In the genomic region with DNA sequence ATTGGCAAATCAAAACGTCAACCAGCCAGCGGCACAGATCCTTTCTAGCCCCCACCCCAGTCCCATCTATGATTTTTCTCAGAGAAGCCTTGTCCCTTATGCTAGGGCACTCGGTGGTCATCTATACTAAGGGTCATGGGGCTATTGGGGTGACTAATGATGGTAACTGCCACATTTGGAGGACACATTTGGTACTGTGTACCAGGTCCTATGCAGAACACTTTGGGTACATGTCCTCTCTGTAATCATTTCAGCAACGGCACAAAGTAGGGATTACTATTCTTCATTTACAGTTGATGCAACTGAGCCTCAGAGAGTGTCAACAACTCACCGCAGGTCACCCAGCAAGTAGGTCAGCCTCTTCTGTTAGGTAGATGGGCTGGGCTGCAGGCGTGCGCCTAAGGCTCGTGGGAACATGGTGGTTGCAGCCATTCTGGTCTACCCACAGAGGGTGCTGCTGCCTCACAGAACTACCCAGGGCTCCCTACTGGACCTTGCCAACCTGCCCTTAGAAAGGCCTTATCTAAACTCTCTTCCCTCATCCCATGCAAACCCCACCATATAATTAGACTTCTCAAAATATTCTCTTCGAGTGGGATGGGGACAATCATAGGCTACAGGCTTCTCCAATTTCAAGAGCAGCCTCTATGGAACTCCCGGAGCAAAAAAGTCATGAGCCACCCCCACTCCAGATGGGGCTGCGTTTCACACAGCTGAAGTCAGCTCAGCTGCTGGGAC, we compare ENCODE assay signal across 8 cellular contexts. TPM values are rescaled to one million over a fixed set of nuclear protein-coding genes. Genes with fewer than 3 reads are reported as not detected.
DNase-seq lines count a peak whose midpoint lies in the region; ATAC-seq, FAIRE-seq and TF ChIP-seq lines count a peak whose summit lies in the region.

No MANE protein-coding gene starts in this region.

- no peak overlapping the region for H2AFZ ChIP-seq in keratinocyte (ENCODE audit: control insufficient read depth, low read length)

- intact Hi-C loops in breast epithelium (cut with DNase I; ENCODE audit: low total_unique reads), result loop anchor here (10.0 kb wide), 1 partner anchor 175 kb away; no protein-coding TSS in a partner anchor

- H3K9ac ChIP-seq in keratinocyte (ENCODE audit: control insufficient read depth, extremely low read depth, insufficient read depth, low read length), result no peak overlapping the region

- H3K36me3 ChIP-seq in MG63 (no peaks in the 10 kb centered on the region), breast epithelium (no peaks in the 10 kb centered on the region), keratinocyte (ENCODE audit: control insufficient read depth in 2 of 2, extremely low read depth in 1 of 2, insufficient read depth in 2 of 2, low read length in 2 of 2) (no peaks in the 10 kb centered on the region)

- H3K9me1 ChIP-seq in keratinocyte (ENCODE audit: control insufficient read depth, extremely low read depth, insufficient read depth, low read length), result no peaks in the 10 kb centered on the region

- no peak for ATAC-seq in GM21423 (IDR thresholded peaks at IDR 0.05; ENCODE audit: unreplicated experiment)

- H4K20me1 ChIP-seq in keratinocyte (ENCODE audit: control insufficient read depth, extremely low read depth, insufficient read depth, low read length), result no peaks in the 10 kb centered on the region

- H3K79me2 ChIP-seq in keratinocyte (ENCODE audit: control insufficient read depth, insufficient read depth, low read length), result no peaks in the 10 kb centered on the region

- DNase-seq in AG09309 (ENCODE audit: low read depth) (peak; percentile 35), MG63 (peak; percentile 59), SIG-M5 treated with dmso at 0.1 percent for 504 hours (lab: John Stamatoyannopoulos, UW; ENCODE audit: unreplicated experiment) (peak; percentile 82), breast epithelium (ENCODE audit: low spot score in 2 of 2) (peak in 1 of 2 donors; percentile 50), keratinocyte (ENCODE audit: low read depth, low spot score) (peak; percentile 26)
- DNase-seq in stimulated activated CD4-positive, alpha-beta T cell treated with anti-CD3 and anti-CD28 coated beads, Interleukin-4, amount 100 ng/mL, for 1 hour, result peak; percentile 20

- TF ChIP-seq CTCF in AG09309 (IDR thresholded peaks at IDR 0.05; ENCODE audit: control insufficient read depth, insufficient read depth, low read depth, low read length, missing control alignments) (peak; percentile 92), GM12872 (IDR thresholded peaks at IDR 0.05; ENCODE audit: insufficient read depth, low read depth, low read length) (peak; percentile 92), breast epithelium (IDR thresholded peaks at IDR 0.05) (peak in 2 of 3 donors; percentile 62 to 70), keratinocyte (optimal IDR thresholded peaks at IDR 0.05 in 1 of 3, IDR thresholded peaks at IDR 0.05 in 1 of 3, conservative IDR thresholded peaks at IDR 0.05 in 1 of 3; ENCODE audit: extremely low read depth in 1 of 3, insufficient read depth in 2 of 3, low read length in 3 of 3) (peak; percentile 88 to 99 (median 88))

- dilution Hi-C loops in keratinocyte (cut with MboI; ENCODE audit: extremely low pct_ligation_motif_present, low sequenced_read_pairs), result no loop called here

- H3K4me2 ChIP-seq in keratinocyte (ENCODE audit: control insufficient read depth, extremely low read depth, insufficient read depth, low read depth, low read length), result no peak overlapping the region

- H3K27ac ChIP-seq in breast epithelium (no peak overlapping the region), keratinocyte (ENCODE audit: control insufficient read depth, insufficient read depth, low read length) (no peak overlapping the region)

- H3K9me3 ChIP-seq in MG63, result no peaks in the 10 kb centered on the region; the same call in 1 of the 2 replicates
- no peaks in the 10 kb centered on the region for H3K9me3 ChIP-seq in breast epithelium
- H3K9me3 ChIP-seq in keratinocyte (ENCODE audit: control insufficient read depth, low read depth, low read length), result no peaks in the 10 kb centered on the region

- H3K27me3 ChIP-seq in MG63, result no peaks in the 10 kb centered on the region; the same call in 1 of the 2 replicates
- no peaks in the 10 kb centered on the region for H3K27me3 ChIP-seq in breast epithelium
- no peaks in the 10 kb centered on the region for H3K27me3 ChIP-seq in keratinocyte (ENCODE audit: control insufficient read depth, extremely low read depth, insufficient read depth, low read length)

- H3K4me1 ChIP-seq in breast epithelium, result no peaks in the 10 kb centered on the region
- peaks cover 9% of the 10 kb centered on the region for H3K4me1 ChIP-seq in keratinocyte (ENCODE audit: control insufficient read depth, extremely low read depth, insufficient read depth, low read length)

- no peak for TF ChIP-seq POLR2A in breast epithelium (IDR thresholded peaks at IDR 0.05)

- FAIRE-seq in keratinocyte (lab: Jason Lieb, UNC), result peak; percentile 93

- H3K4me3 ChIP-seq in AG09309 (ENCODE audit: control insufficient read depth, low read depth, low read length) (no peak overlapping the region), MG63 (no peak overlapping the region), breast epithelium (no peak overlapping the region), keratinocyte (ENCODE audit: control insufficient read depth in 2 of 3, extremely low read depth in 1 of 3, insufficient read depth in 2 of 3, low read depth in 1 of 3, low read length in 3 of 3) (no peak overlapping the region)

RNA-seq across cellular contexts. Expression of a gene that starts 5.7 kb away (rescaled TPM):
- 332 and 487 TPM in 2 replicates for total RNA-seq in MG63 (2014; rRNA removed; shearing (Covaris generic); ENCODE audit: low replicate concordance)
- 100 to 1,000 TPM in 1 of 3 donors, 10 to 100 TPM in 2; 80.6 to 106 (median 97.7) TPM for total RNA-seq in breast epithelium
- 149 to 228 TPM (median 162 TPM) in 3 replicates for polyA plus RNA-seq in keratinocyte
- 150 TPM for polyA plus RNA-seq in keratinocyte (2011; ENCODE audit: low read depth)
- polyA plus RNA-seq in keratinocyte (2011; cell fraction: cytosol; rRNA removed), result 164 and 328 TPM in 2 replicates
- 104 and 109 TPM in 2 replicates for polyA plus RNA-seq in keratinocyte (2011; cell fraction: nucleus; rRNA removed)
- polyA plus RNA-seq in keratinocyte (2012; ENCODE audit: low replicate concordance), result 90.0 and 114 TPM in 2 replicates
- polyA minus RNA-seq in keratinocyte, result 60.0 to 248 TPM (median 135 TPM) in 3 replicates
- 89.4 TPM for polyA minus RNA-seq in keratinocyte (2011; cell fraction: cytosol; rRNA and poly(A)+ RNA removed)
- 36.1 and 59.3 TPM in 2 replicates for polyA minus RNA-seq in keratinocyte (2011; cell fraction: nucleus; rRNA and poly(A)+ RNA removed)

RNA-seq across cellular contexts. Expression of a gene that starts 47.8 kb away (rescaled TPM):
- total RNA-seq in MG63 (2014; rRNA removed; shearing (Covaris generic); ENCODE audit: low replicate concordance), result 28.6 and 31.1 TPM in 2 replicates
- 10 to 100 TPM; 17.3 to 31.5 (median 31.3) TPM for total RNA-seq in breast epithelium
- polyA plus RNA-seq in keratinocyte, result 19.7 to 56.4 TPM (median 36.3 TPM) in 3 replicates
- 22.0 TPM for polyA plus RNA-seq in keratinocyte (2011; ENCODE audit: low read depth)
- polyA plus RNA-seq in keratinocyte (2011; cell fraction: cytosol; rRNA removed), result 31.3 and 66.8 TPM in 2 replicates
- 92.9 and 134 TPM in 2 replicates for polyA plus RNA-seq in keratinocyte (2011; cell fraction: nucleus; rRNA removed)
- 46.3 and 103 TPM in 2 replicates for polyA plus RNA-seq in keratinocyte (2012; ENCODE audit: low replicate concordance)
- polyA minus RNA-seq in keratinocyte, result 106 to 309 TPM (median 112 TPM) in 3 replicates
- 157 TPM for polyA minus RNA-seq in keratinocyte (2011; cell fraction: cytosol; rRNA and poly(A)+ RNA removed)
- polyA minus RNA-seq in keratinocyte (2011; cell fraction: nucleus; rRNA and poly(A)+ RNA removed), result 191 and 201 TPM in 2 replicates

RNA-seq across cellular contexts. Expression of a gene that starts 59.7 kb away (rescaled TPM):
- 0.20 TPM in 1 of 2 replicates, not detected in the other for total RNA-seq in MG63 (2014; rRNA removed; shearing (Covaris generic); ENCODE audit: low replicate concordance)
- 10 to 100 TPM in 1 of 3 donors, 1 to 10 TPM in 1, under 1 TPM in 1; 0.32 to 29.4 (median 9.2) TPM for total RNA-seq in breast epithelium
- 0.09 to 0.23 TPM (median 0.13 TPM) in 3 replicates for polyA plus RNA-seq in keratinocyte
- not detected for polyA plus RNA-seq in keratinocyte (2011; ENCODE audit: low read depth)
- polyA plus RNA-seq in keratinocyte (2011; cell fraction: cytosol; rRNA removed), result 0.12 and 0.16 TPM in 2 replicates
- polyA plus RNA-seq in keratinocyte (2011; cell fraction: nucleus; rRNA removed), result 0.20 TPM in 2 replicates
- polyA plus RNA-seq in keratinocyte (2012; ENCODE audit: low replicate concordance), result 0.07 and 0.21 TPM in 2 replicates
- 0.13 to 0.69 TPM (median 0.35 TPM) in 3 replicates for polyA minus RNA-seq in keratinocyte
- not detected for polyA minus RNA-seq in keratinocyte (2011; cell fraction: cytosol; rRNA and poly(A)+ RNA removed)
- 0.21 and 0.31 TPM in 2 replicates for polyA minus RNA-seq in keratinocyte (2011; cell fraction: nucleus; rRNA and poly(A)+ RNA removed)
